ENCODE assay signal across 8 cellular contexts in the genomic region with DNA sequence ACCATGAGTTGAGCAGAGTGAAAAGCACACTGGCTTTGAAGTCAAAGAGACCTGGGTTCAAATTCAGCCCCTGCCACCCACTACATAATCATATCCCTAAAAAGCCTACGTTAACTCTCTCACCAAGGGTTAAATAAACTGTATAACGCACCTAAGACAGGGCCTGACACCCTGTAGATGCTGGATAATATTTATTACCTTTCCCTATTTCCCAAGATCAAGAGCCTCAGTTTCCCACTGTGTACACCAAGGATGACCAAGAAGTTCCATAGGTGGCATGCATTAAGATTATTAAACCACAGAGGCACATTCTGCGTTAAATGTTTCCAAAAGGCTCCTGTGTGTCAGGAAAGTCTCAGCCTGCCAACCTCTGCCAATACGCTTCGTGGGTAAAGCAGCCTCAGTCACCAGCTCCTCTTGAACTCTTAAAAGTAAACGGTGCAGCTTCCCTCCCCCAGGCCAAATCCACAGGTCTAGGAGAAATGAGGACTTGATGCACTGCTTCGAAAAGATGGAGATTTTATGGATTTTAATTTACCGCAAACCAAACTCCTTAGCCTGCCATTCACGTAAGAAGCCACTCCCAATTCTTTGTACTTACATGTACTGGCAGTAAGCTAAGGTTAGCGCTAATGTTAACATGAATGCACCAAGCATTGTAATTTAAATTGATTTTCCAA. TPM values are rescaled to one million over a fixed set of nuclear protein-coding genes. Genes with fewer than 3 reads are reported as not detected.
DNase-seq lines count a peak whose midpoint lies in the region; ATAC-seq and TF ChIP-seq lines count a peak whose summit lies in the region.

No MANE protein-coding gene starts in this region.

- peak overlapping the region; percentile 95 to 99 for H3K4me3 Mint-ChIP-seq in CD14-positive monocyte
- peak overlapping the region; percentile 94 for H3K4me3 Mint-ChIP-seq in activated naive CD8-positive, alpha-beta T cell treated with anti-CD3 and anti-CD28 coated beads, Interleukin-2, amount 50 U/mL, for 24 hours

- H3K27me3 ChIP-seq in HUES48 (ENCODE audit: control insufficient read depth, insufficient read depth, low read length) (peaks cover 12% of the 10 kb centered on the region), muscle layer of duodenum (ENCODE audit: low read depth, low read length) (no peaks in the 10 kb centered on the region)

- H3K4me1 Mint-ChIP-seq in CD14-positive monocyte, result peaks cover 77% of the 10 kb centered on the region
- peaks cover 74% of the 10 kb centered on the region for H3K4me1 Mint-ChIP-seq in activated naive CD8-positive, alpha-beta T cell treated with anti-CD3 and anti-CD28 coated beads, Interleukin-2, amount 50 U/mL, for 24 hours

- peaks cover 3 to 4% of the 10 kb centered on the region in 2 donors for H3K36me3 Mint-ChIP-seq in CD14-positive monocyte
- H3K36me3 Mint-ChIP-seq in activated naive CD8-positive, alpha-beta T cell treated with anti-CD3 and anti-CD28 coated beads, Interleukin-2, amount 50 U/mL, for 24 hours (ENCODE audit: low read depth), result peaks cover 23% of the 10 kb centered on the region

- no peak overlapping the region for H3K9ac ChIP-seq in HUES48 (ENCODE audit: low read depth, low read length)

- H3K9me3 Mint-ChIP-seq in CD14-positive monocyte, result no peaks in the 10 kb centered on the region
- no peaks in the 10 kb centered on the region for H3K9me3 Mint-ChIP-seq in activated naive CD8-positive, alpha-beta T cell treated with anti-CD3 and anti-CD28 coated beads, Interleukin-2, amount 50 U/mL, for 24 hours

- H3K27ac Mint-ChIP-seq in CD14-positive monocyte, result peak overlapping the region in 5 of 7 donors; percentile 30 to 82 (median 66)
- peak overlapping the region; percentile 91 for H3K27ac Mint-ChIP-seq in activated naive CD8-positive, alpha-beta T cell treated with anti-CD3 and anti-CD28 coated beads, Interleukin-2, amount 50 U/mL, for 24 hours

- H3K36me3 ChIP-seq in HUES48 (ENCODE audit: control insufficient read depth, insufficient read depth, low read length) (no peaks in the 10 kb centered on the region), muscle layer of duodenum (ENCODE audit: control insufficient read depth in 1 of 2, insufficient read depth in 2 of 2, low read length in 2 of 2) (no peaks in the 10 kb centered on the region)

- ATAC-seq in activated naive CD8-positive, alpha-beta T cell treated with anti-CD3 and anti-CD28 coated beads, Interleukin-2, amount 50 U/mL, for 24 hours, result no peak
- ATAC-seq in HG03135 (IDR thresholded peaks at IDR 0.05; ENCODE audit: unreplicated experiment), result no peak

- peaks cover 0 to 5% (median 0%) of the 10 kb centered on the region in 3 donors for H3K27me3 Mint-ChIP-seq in CD14-positive monocyte (ENCODE audit: low read depth in 3 of 3)
- H3K27me3 Mint-ChIP-seq in activated naive CD8-positive, alpha-beta T cell treated with anti-CD3 and anti-CD28 coated beads, Interleukin-2, amount 50 U/mL, for 24 hours, result peaks cover 2% of the 10 kb centered on the region

- DNase-seq in CD14-positive monocyte (ENCODE audit: low spot score), result no peak
- DNase-seq in activated naive CD8-positive, alpha-beta T cell treated with anti-CD3 and anti-CD28 coated beads, Interleukin-2, amount 50 U/mL, for 24 hours, result peak; percentile 22
- no peak for DNase-seq in COLO829 (ENCODE audit: low spot score)
- no peak for DNase-seq in mucosa of gallbladder (ENCODE audit: low spot score)
- DNase-seq in amniotic stem cell (lab: John Stamatoyannopoulos, UW), result no peak

- no peak overlapping the region for H3K27ac ChIP-seq in HUES48 (ENCODE audit: low read depth, low read length)
- peak overlapping the region; percentile 41 for H3K27ac ChIP-seq in muscle layer of duodenum (ENCODE audit: low read length)

- H3K4me3 ChIP-seq in HUES48 (ENCODE audit: low read depth, low read length) (peak overlapping the region; percentile 86), muscle layer of duodenum (ENCODE audit: low read depth in 1 of 2, low read length in 2 of 2) (peak overlapping the region; percentile 79 to 80)

- H3K4me1 ChIP-seq in HUES48 (ENCODE audit: control insufficient read depth, insufficient read depth, low read length) (peaks cover 43% of the 10 kb centered on the region), muscle layer of duodenum (ENCODE audit: control insufficient read depth in 1 of 2, insufficient read depth in 2 of 2, low read length in 2 of 2) (peaks cover 31 to 37% of the 10 kb centered on the region in 2 donors)

- TF ChIP-seq CTCF in CD14-positive monocyte (IDR thresholded peaks at IDR 0.05), result no peak

- H3K9me3 ChIP-seq in HUES48 (ENCODE audit: control insufficient read depth, insufficient read depth, low read length) (no peaks in the 10 kb centered on the region), muscle layer of duodenum (ENCODE audit: control insufficient read depth in 1 of 2, low read length in 2 of 2) (no peaks in the 10 kb centered on the region)

- intact Hi-C loops in CD14-positive monocyte (cut with micrococcal nuclease), result loop anchor here in 1 of 2 donors (10.0 kb wide), 1 partner anchor 62 kb away; no protein-coding TSS in a partner anchor

RNA-seq across cellular contexts. Expression of a gene that starts 2.7 kb away (rescaled TPM):
- 1 to 10 TPM; 1.1 to 2.1 TPM for polyA plus RNA-seq in CD14-positive monocyte
- 34.6 TPM for total RNA-seq in mucosa of gallbladder
